Comparison of ENCODE assay signal across 11 cellular contexts in genomic region chr7:106657085-106657991, GRCh38. TPM values are rescaled to one million over a fixed set of nuclear protein-coding genes. Genes with fewer than 3 reads are reported as not detected.
DNase-seq lines count a peak whose midpoint lies in the region; ATAC-seq and TF ChIP-seq lines count a peak whose summit lies in the region.
"Had no signal": no experiment of that assay in that cellular context is flagged by ENCODE, and none has a peak within 500 bp of the region (broad histone marks: within the 10 kb centered on the region; RNA-seq: fewer than 3 reads in every experiment).

No MANE protein-coding gene starts in this region.

- H3K4me1 Mint-ChIP-seq in activated CD4-positive, alpha-beta memory T cell treated with anti-CD3 and anti-CD28 coated beads for 36 hours (ENCODE audit: low read depth) = peaks cover 28% of the 10 kb centered on the region
- H3K4me1 Mint-ChIP-seq in activated CD4-positive, alpha-beta memory T cell treated with anti-CD3 and anti-CD28 coated beads, Interleukin-2, amount 10 ng/mL, durations not matched to agents 7 days and 5 days = peaks cover 30% of the 10 kb centered on the region

- POLR2A ChIA-PET in activated CD4-positive, alpha-beta memory T cell treated with anti-CD3 and anti-CD28 coated beads for 36 hours (lab: Charles Lee) = no interaction called here
- POLR2A ChIA-PET in activated CD4-positive, alpha-beta memory T cell treated with anti-CD3 and anti-CD28 coated beads, Interleukin-2, amount 10 ng/mL, durations not matched to agents 7 days and 5 days (lab: Charles Lee) = interaction anchor here (2.1 to 8.2 kb wide), 2 partner anchors 79 to 512 kb away, joined by 7 to 56 read pairs; partner anchors contain the start of gene HBP1

- H3K9ac ChIP-seq in skeletal muscle satellite cell (ENCODE audit: low read depth, low read length) = no peak overlapping the region

- H3K4me1 ChIP-seq in skeletal muscle satellite cell (ENCODE audit: control insufficient read depth, insufficient read depth, low read length) (peaks cover 13% of the 10 kb centered on the region), uterus (peaks cover 0 to 14% of the 10 kb centered on the region in 2 donors)

- H3K27me3 ChIP-seq in skeletal muscle satellite cell (ENCODE audit: control insufficient read depth, insufficient read depth, low read length) (no peaks in the 10 kb centered on the region), uterus (no peaks in the 10 kb centered on the region)

- no peak for ATAC-seq in GM18519 (IDR thresholded peaks at IDR 0.05; ENCODE audit: low FRiP score, unreplicated experiment)

- H3K4me3 ChIP-seq in skeletal muscle satellite cell (ENCODE audit: low read length) = no peak overlapping the region
- H3K4me3 ChIP-seq in uterus = no peak overlapping the region

- H3K9me3 ChIP-seq in skeletal muscle satellite cell (replicated peaks; ENCODE audit: low read length) = no peaks in the 10 kb centered on the region
- no peaks in the 10 kb centered on the region for H3K9me3 ChIP-seq in uterus

- H3K36me3 ChIP-seq in skeletal muscle satellite cell (ENCODE audit: insufficient read depth, low read length) = peaks cover 5% of the 10 kb centered on the region
- no peaks in the 10 kb centered on the region for H3K36me3 ChIP-seq in uterus

- CTCF ChIA-PET in activated CD4-positive, alpha-beta memory T cell treated with anti-CD3 and anti-CD28 coated beads for 36 hours (lab: Charles Lee) = interaction anchor here (0.9 to 10.0 kb wide), 4 partner anchors 67 to 480 kb away, joined by 3 to 268 read pairs (median 42); no protein-coding TSS in a partner anchor
- CTCF ChIA-PET in activated CD4-positive, alpha-beta memory T cell treated with anti-CD3 and anti-CD28 coated beads, Interleukin-2, amount 10 ng/mL, durations not matched to agents 7 days and 5 days (lab: Charles Lee) = interaction anchor here (1.3 to 8.5 kb wide), 4 partner anchors 22 to 114 kb away, joined by 3 to 146 read pairs (median 34); no protein-coding TSS in a partner anchor

- peak overlapping the region; percentile 85 for H3K4me2 ChIP-seq in skeletal muscle satellite cell (ENCODE audit: low read length)

- H3K36me3 Mint-ChIP-seq in activated CD4-positive, alpha-beta memory T cell treated with anti-CD3 and anti-CD28 coated beads for 36 hours = no peaks in the 10 kb centered on the region
- peaks cover 2% of the 10 kb centered on the region for H3K36me3 Mint-ChIP-seq in activated CD4-positive, alpha-beta memory T cell treated with anti-CD3 and anti-CD28 coated beads, Interleukin-2, amount 10 ng/mL, durations not matched to agents 7 days and 5 days (ENCODE audit: low read depth)

- no peak for TF ChIP-seq CTCF in uterus (IDR thresholded peaks at IDR 0.05)

- H3K27ac ChIP-seq in uterus = no peak overlapping the region

- H3K9me3 Mint-ChIP-seq in activated CD4-positive, alpha-beta memory T cell treated with anti-CD3 and anti-CD28 coated beads for 36 hours = no peaks in the 10 kb centered on the region
- no peaks in the 10 kb centered on the region for H3K9me3 Mint-ChIP-seq in activated CD4-positive, alpha-beta memory T cell treated with anti-CD3 and anti-CD28 coated beads, Interleukin-2, amount 10 ng/mL, durations not matched to agents 7 days and 5 days
- H3K9me3 Mint-ChIP-seq: central memory CD8-positive, alpha-beta T cell had no signal

- H3K27me3 Mint-ChIP-seq in activated CD4-positive, alpha-beta memory T cell treated with anti-CD3 and anti-CD28 coated beads for 36 hours = no peaks in the 10 kb centered on the region
- peaks cover 7% of the 10 kb centered on the region for H3K27me3 Mint-ChIP-seq in activated CD4-positive, alpha-beta memory T cell treated with anti-CD3 and anti-CD28 coated beads, Interleukin-2, amount 10 ng/mL, durations not matched to agents 7 days and 5 days
- H3K27me3 Mint-ChIP-seq: central memory CD8-positive, alpha-beta T cell had no signal

- intact Hi-C loops in activated CD4-positive, alpha-beta memory T cell treated with anti-CD3 and anti-CD28 coated beads for 36 hours (cut with micrococcal nuclease) = no loop called here
- intact Hi-C loops in uterus (cut with DNase I; ENCODE audit: low total_unique reads) = no loop called here

- H3K27ac Mint-ChIP-seq in activated CD4-positive, alpha-beta memory T cell treated with anti-CD3 and anti-CD28 coated beads for 36 hours = peak overlapping the region; percentile 18
- H3K27ac Mint-ChIP-seq in activated CD4-positive, alpha-beta memory T cell treated with anti-CD3 and anti-CD28 coated beads, Interleukin-2, amount 10 ng/mL, durations not matched to agents 7 days and 5 days = no peak overlapping the region

- no peak for DNase-seq in activated CD4-positive, alpha-beta memory T cell treated with anti-CD3 and anti-CD28 coated beads for 36 hours
- no peak for DNase-seq in activated CD4-positive, alpha-beta memory T cell treated with anti-CD3 and anti-CD28 coated beads, Interleukin-2, amount 10 ng/mL, durations not matched to agents 7 days and 5 days
- DNase-seq in RPMI8226 = peak; percentile 14
- peak; percentile 16 to 63 for DNase-seq in erythroblast (lab: John Stamatoyannopoulos, UW)
- DNase-seq in NCI-H748 treated with DMSO at 0.1 percent for 48 hours (lab: John Stamatoyannopoulos, UW) = no peak
- DNase-seq in uterus = no peak
- DNase-seq: activated CD8-positive, alpha-beta memory T cell treated with anti-CD3 and anti-CD28 coated beads for 24 hours; NCI-H2107 had no signal

- H3K4me3 Mint-ChIP-seq in activated CD4-positive, alpha-beta memory T cell treated with anti-CD3 and anti-CD28 coated beads for 36 hours = peak overlapping the region; percentile 20
- H3K4me3 Mint-ChIP-seq in activated CD4-positive, alpha-beta memory T cell treated with anti-CD3 and anti-CD28 coated beads, Interleukin-2, amount 10 ng/mL, durations not matched to agents 7 days and 5 days = no peak overlapping the region
- H3K4me3 Mint-ChIP-seq: central memory CD8-positive, alpha-beta T cell had no signal

- TF ChIP-seq POLR2A in erythroblast (IDR thresholded peaks at IDR 0.05; ENCODE audit: low read length) (peak; percentile 13), uterus (IDR thresholded peaks at IDR 0.05) (no peak)

RNA-seq across cellular contexts. Expression of gene CCDC71L, which starts 3.6 kb away (rescaled TPM):
- total RNA-seq in activated CD4-positive, alpha-beta memory T cell treated with anti-CD3 and anti-CD28 coated beads for 36 hours = 10 to 100 TPM; 34.5 to 35.0 TPM
- total RNA-seq in activated CD4-positive, alpha-beta memory T cell treated with anti-CD3 and anti-CD28 coated beads, Interleukin-2, amount 10 ng/mL, durations not matched to agents 7 days and 5 days = 10 to 100 TPM; 22.1 to 25.5 TPM
- 15.3 and 16.0 TPM in 2 replicates for total RNA-seq in skeletal muscle satellite cell (2012; rRNA removed)
- total RNA-seq in uterus = 10 to 100 TPM in 3 of 4 donors, 1 to 10 TPM in 1; 9.1 to 30.9 (median 18.8) TPM

Comparison
In these comparisons a context has a peak if more than half of its experiments do, and no peak if none do; other contexts are left out.
1. DNase-seq: peak in RPMI8226 (single experiment) and erythroblast (2 of 2); none in activated CD4-positive, alpha-beta memory T cell treated with anti-CD3 and anti-CD28 coated beads for 36 hours (single experiment), activated CD4-positive, alpha-beta memory T cell treated with anti-CD3 and anti-CD28 coated beads, Interleukin-2, amount 10 ng/mL, durations not matched to agents 7 days and 5 days (single experiment), NCI-H748 treated with DMSO at 0.1 percent for 48 hours (single experiment) and uterus (0 of 2).